1 cellular context compared by ENCODE assay signal in the genomic region with DNA sequence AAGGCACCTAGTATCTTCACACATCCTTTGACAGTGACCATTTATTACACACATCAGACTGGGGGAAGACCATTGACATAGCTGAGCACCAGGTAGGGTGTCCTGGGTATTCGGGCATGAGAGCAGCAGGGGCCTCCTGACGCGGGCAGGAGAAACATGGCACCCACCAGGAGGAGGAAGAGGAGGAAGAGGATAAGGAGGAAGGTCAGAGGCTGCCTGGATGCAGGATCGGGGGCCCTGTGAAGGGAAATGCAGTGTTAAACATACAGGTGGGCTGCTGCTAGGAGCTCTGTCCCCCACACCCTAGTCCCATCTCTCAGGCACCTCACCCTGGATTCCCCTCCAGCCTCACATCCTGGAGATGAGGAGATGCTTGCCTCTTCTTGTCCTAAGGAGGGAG.
TF ChIP-seq lines count a peak whose summit lies in the region.

No MANE protein-coding gene starts in this region.

TF ChIP-seq in SK-N-SH treated with all-trans-retinoic acid at 6 μM for 48 hours, 23 proteins besides CTCF, POLR2A, EP300 and RAD21 (continued from another document):
- TF ChIP-seq, protein P1, sequence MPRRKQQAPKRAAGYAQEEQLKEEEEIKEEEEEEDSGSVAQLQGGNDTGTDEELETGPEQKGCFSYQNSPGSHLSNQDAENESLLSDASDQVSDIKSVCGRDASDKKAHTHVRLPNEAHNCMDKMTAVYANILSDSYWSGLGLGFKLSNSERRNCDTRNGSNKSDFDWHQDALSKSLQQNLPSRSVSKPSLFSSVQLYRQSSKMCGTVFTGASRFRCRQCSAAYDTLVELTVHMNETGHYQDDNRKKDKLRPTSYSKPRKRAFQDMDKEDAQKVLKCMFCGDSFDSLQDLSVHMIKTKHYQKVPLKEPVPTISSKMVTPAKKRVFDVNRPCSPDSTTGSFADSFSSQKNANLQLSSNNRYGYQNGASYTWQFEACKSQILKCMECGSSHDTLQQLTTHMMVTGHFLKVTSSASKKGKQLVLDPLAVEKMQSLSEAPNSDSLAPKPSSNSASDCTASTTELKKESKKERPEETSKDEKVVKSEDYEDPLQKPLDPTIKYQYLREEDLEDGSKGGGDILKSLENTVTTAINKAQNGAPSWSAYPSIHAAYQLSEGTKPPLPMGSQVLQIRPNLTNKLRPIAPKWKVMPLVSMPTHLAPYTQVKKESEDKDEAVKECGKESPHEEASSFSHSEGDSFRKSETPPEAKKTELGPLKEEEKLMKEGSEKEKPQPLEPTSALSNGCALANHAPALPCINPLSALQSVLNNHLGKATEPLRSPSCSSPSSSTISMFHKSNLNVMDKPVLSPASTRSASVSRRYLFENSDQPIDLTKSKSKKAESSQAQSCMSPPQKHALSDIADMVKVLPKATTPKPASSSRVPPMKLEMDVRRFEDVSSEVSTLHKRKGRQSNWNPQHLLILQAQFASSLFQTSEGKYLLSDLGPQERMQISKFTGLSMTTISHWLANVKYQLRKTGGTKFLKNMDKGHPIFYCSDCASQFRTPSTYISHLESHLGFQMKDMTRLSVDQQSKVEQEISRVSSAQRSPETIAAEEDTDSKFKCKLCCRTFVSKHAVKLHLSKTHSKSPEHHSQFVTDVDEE (CRISPR knock-in tag; IDR thresholded peaks at IDR 0.05): no peak
- TF ChIP-seq, protein P2, sequence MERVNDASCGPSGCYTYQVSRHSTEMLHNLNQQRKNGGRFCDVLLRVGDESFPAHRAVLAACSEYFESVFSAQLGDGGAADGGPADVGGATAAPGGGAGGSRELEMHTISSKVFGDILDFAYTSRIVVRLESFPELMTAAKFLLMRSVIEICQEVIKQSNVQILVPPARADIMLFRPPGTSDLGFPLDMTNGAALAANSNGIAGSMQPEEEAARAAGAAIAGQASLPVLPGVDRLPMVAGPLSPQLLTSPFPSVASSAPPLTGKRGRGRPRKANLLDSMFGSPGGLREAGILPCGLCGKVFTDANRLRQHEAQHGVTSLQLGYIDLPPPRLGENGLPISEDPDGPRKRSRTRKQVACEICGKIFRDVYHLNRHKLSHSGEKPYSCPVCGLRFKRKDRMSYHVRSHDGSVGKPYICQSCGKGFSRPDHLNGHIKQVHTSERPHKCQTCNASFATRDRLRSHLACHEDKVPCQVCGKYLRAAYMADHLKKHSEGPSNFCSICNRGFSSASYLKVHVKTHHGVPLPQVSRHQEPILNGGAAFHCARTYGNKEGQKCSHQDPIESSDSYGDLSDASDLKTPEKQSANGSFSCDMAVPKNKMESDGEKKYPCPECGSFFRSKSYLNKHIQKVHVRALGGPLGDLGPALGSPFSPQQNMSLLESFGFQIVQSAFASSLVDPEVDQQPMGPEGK (CRISPR knock-in tag; IDR thresholded peaks at IDR 0.05; ENCODE audit: borderline replicate concordance): no peak
- TF ChIP-seq ISL1 (CRISPR knock-in tag; IDR thresholded peaks at IDR 0.05): no peak
- no peak for TF ChIP-seq ZFP30 (CRISPR knock-in tag; IDR thresholded peaks at IDR 0.05)
- TF ChIP-seq RARB (CRISPR knock-in tag; IDR thresholded peaks at IDR 0.05): no peak
- TF ChIP-seq PPARA (CRISPR knock-in tag; IDR thresholded peaks at IDR 0.05; ENCODE audit: borderline replicate concordance): no peak
- TF ChIP-seq SNAI2 (CRISPR knock-in tag; IDR thresholded peaks at IDR 0.05): no peak
- TF ChIP-seq ESRRG (CRISPR knock-in tag; IDR thresholded peaks at IDR 0.05): no peak
TF ChIP-seq in SK-N-SH treated with all-trans-retinoic acid at 6 μM for 48 hours: peak in this region for 0.
